Comparison of ENCODE assay signal across 7 cellular contexts in the genomic region with DNA sequence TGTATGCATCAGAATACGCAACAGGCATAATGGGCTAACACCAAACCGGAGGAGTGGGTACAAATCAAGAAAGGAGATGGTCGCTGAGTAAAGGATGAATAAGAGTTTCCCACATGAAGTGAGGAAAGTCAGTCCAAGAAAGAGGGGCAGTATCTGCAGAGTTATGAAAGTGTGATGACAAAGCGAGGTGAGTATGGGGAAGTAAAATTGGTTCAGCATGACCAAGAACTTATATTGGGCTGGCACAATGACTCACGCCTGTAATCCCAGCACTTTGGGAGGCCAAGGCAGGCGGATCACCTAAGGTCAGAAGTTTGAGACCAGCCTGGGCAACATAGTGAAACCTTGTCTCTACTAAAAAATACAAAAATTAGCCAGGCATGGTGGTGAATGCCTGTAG. TPM values are rescaled to one million over a fixed set of nuclear protein-coding genes. Genes with fewer than 3 reads are reported as not detected.
DNase-seq lines count a peak whose midpoint lies in the region; ATAC-seq and TF ChIP-seq lines count a peak whose summit lies in the region.
"Not testable (repeated sequence)": the region's sequence is repeated elsewhere in the genome, so short reads cannot be mapped to it uniquely, and the experiment has no call there.

No MANE protein-coding gene starts in this region.

- not testable (repeated sequence) for H3K27me3 Mint-ChIP-seq in MCF 10A (ENCODE audit: insufficient read depth, unreplicated experiment); naive B cell

- POLR2A ChIA-PET in MCF 10A (lab: Yijun Ruan, JAX) = not testable (repeated sequence)

- TF ChIP-seq CTCF in GM13977 (IDR thresholded peaks at IDR 0.05; ENCODE audit: extremely low read depth, insufficient read depth, missing control alignments); MCF 10A (IDR thresholded peaks at IDR 0.05; ENCODE audit: unreplicated experiment): not testable (repeated sequence)

- not testable (repeated sequence) for H3K27ac Mint-ChIP-seq in MCF 10A (ENCODE audit: low read depth, unreplicated experiment); naive B cell

- not testable (repeated sequence) for H3K36me3 Mint-ChIP-seq in MCF 10A (ENCODE audit: insufficient read depth, unreplicated experiment); naive B cell

- ATAC-seq in GM21515 (IDR thresholded peaks at IDR 0.05; ENCODE audit: unreplicated experiment) (peak; percentile 55), HG03039 (IDR thresholded peaks at IDR 0.05; ENCODE audit: unreplicated experiment) (peak; percentile 42), naive B cell (ENCODE audit: low read depth in 2 of 2) (peak; percentile 51 to 60)

- H3K4me3 Mint-ChIP-seq in MCF 10A (ENCODE audit: unreplicated experiment); naive B cell: not testable (repeated sequence)

- not testable (repeated sequence) for H3K9me3 Mint-ChIP-seq in MCF 10A (ENCODE audit: unreplicated experiment); naive B cell

- CTCF ChIA-PET in MCF 10A (lab: Yijun Ruan, JAX) = not testable (repeated sequence)

- intact Hi-C loops in MCF 10A (cut with micrococcal nuclease) = not testable (repeated sequence)

- BruUV-seq in MCF 10A (replicated peaks; lab: Mats Ljungman, UMichigan) = not testable (repeated sequence)

- DNase-seq in GM13977 (ENCODE audit: low spot score) = peak; percentile 20
- DNase-seq in KBM-7 = peak; percentile 29
- peak; percentile 88 for DNase-seq in SKM-1 treated with dmso at 0.1 percent for 144 hours (lab: John Stamatoyannopoulos, UW; ENCODE audit: unreplicated experiment)
- peak; percentile 63 for DNase-seq in MCF 10A (ENCODE audit: unreplicated experiment)
- DNase-seq in naive B cell = not testable (repeated sequence)

- in situ Hi-C loops in GM13977 (cut with MboI; ENCODE audit: low pct_unique_long_range_greater_than_20kb, low sequenced_read_pairs, unreplicated experiment); KBM-7 (cut with MboI; ENCODE audit: low pct_unique_long_range_greater_than_20kb, low sequenced_read_pairs): not testable (repeated sequence)

- H3K4me1 Mint-ChIP-seq in MCF 10A (ENCODE audit: insufficient read depth, unreplicated experiment) = not testable (repeated sequence)
- H3K4me1 Mint-ChIP-seq in naive B cell = peaks cover 5 to 12% (median 10%) of the 10 kb centered on the region in 3 donors

RNA-seq across cellular contexts. Expression of a gene that starts 47.5 kb away (rescaled TPM):
- total RNA-seq in MCF 10A (2022) = 13.7 and 19.0 TPM in 2 replicates
- polyA plus RNA-seq in naive B cell (ENCODE audit: low read depth in 6 of 6) = 100 to 1,000 TPM in 1 of 6 donors, 10 to 100 TPM in 5; 37.6 to 102 (median 43.5) TPM
